ENCODE assay signal across 28 cellular contexts in the genomic region with DNA sequence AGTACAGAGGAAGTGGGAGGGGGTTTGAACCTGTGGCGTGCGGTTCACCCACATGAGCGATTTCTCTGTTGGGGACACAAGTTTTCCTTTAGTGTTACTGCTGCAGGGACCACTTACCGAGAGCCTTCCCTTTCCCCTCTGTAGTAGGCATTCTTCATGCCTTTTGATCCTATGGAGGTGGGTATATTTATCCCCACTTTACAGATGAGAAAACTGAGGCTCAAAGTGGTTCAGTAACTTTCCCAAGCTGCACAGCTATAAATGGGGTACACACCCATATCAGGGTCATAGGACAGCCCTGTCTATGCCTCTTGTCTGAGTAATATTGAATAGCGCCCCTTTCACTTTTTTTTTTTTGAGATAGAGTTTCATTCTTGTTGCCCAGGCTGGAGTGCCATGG. TPM values are rescaled to one million over a fixed set of nuclear protein-coding genes. Genes with fewer than 3 reads are reported as not detected.
"Had no signal": no experiment of that assay in that cellular context is flagged by ENCODE, and none has a peak within 500 bp of the region (broad histone marks: within the 10 kb centered on the region; RNA-seq: fewer than 3 reads in every experiment).

No MANE protein-coding gene starts in this region.

- H3K27ac ChIP-seq: neural progenitor cell, ovary, parathyroid adenoma, psoas muscle, right lobe of liver, sigmoid colon, stomach, thoracic aorta, thyroid gland, tibial nerve, upper lobe of right lung, uterus had no signal

- H2AFZ ChIP-seq: neural progenitor cell, parathyroid adenoma had no signal

- DNase-seq: naive thymus-derived CD8-positive, alpha-beta T cell; nephron progenitor cell; occipital lobe; ovary; psoas muscle; right cardiac atrium; sigmoid colon; small intestine; stimulated activated CD4-positive, alpha-beta T cell treated with anti-CD3 and anti-CD28 coated beads, Interleukin-15, amount 100 ng/mL, for 24 hours; stimulated activated CD4-positive, alpha-beta T cell treated with anti-CD3 and anti-CD28 coated beads, Interleukin-2, amount 100 ng/mL, for 24 hours; stimulated activated CD4-positive, alpha-beta T cell treated with anti-CD3 and anti-CD28 coated beads, Interleukin-2, amount 100 ng/mL, for 48 hours; stimulated activated CD4-positive, alpha-beta T cell treated with anti-CD3 and anti-CD28 coated beads, Interleukin-4, amount 100 ng/mL, for 24 hours; stimulated activated naive B cell treated with anti-CD40 and anti-IgM and Interleukin-4, amounts not matched to agents 10 μg/mL and 1 μg/mL and 100 μg/mL, for 72 hours; stimulated activated naive CD4-positive, alpha-beta T cell treated with Interleukin-2 at 50 U/mL for 16 hours; stomach; thyroid gland; trophoblast cell; upper lobe of right lung; uterus had no signal

- ATAC-seq: naive thymus-derived CD8-positive, alpha-beta T cell; natural killer cell treated with Interleukin-12 subunit alpha and Interleukin-12 subunit beta and Interleukin-15 and Interleukin-18, amount 100 ng/mL, for 72 hours; psoas muscle; right cardiac atrium; right lobe of liver; stimulated activated effector memory CD8-positive, alpha-beta T cell treated with anti-CD3 and anti-CD28 coated beads, Interleukin-12 subunit alpha, Interleukin-12 subunit beta, amount 100 ng/mL, for 72 hours; stimulated activated naive B cell treated with anti-CD40 and anti-IgM and Interleukin-4, amounts not matched to agents 10 μg/mL and 1 μg/mL and 100 μg/mL, for 72 hours; upper lobe of right lung had no signal

- H3K4me3 ChIP-seq: neural progenitor cell, ovary, psoas muscle, right lobe of liver, sigmoid colon, stomach, thoracic aorta, thyroid gland, tibial nerve, upper lobe of right lung, uterus had no signal

- H3K4me2 ChIP-seq: neural progenitor cell had no signal

- H3K4me1 ChIP-seq: neural progenitor cell, parathyroid adenoma had no signal

- FAIRE-seq: small intestine had no signal

- H3K27me3 ChIP-seq: ovary, thyroid gland, uterus had no signal

- H3K79me2 ChIP-seq: parathyroid adenoma had no signal

- H3K36me3 ChIP-seq: neural progenitor cell, ovary, right lobe of liver, sigmoid colon, stomach, thoracic aorta, thyroid gland, tibial nerve, upper lobe of right lung, uterus had no signal

- H3K9ac ChIP-seq: neural progenitor cell, parathyroid adenoma had no signal

- H3K9me3 ChIP-seq: ovary, psoas muscle, right lobe of liver, sigmoid colon, stomach, thoracic aorta, thyroid gland, tibial nerve, upper lobe of right lung, uterus had no signal

RNA-seq across cellular contexts. Expression of a gene that starts 3.3 kb away (rescaled TPM):
- total RNA-seq: naive thymus-derived CD8-positive, alpha-beta T cell; osteoblast; renal cortical epithelial cell; right lobe of liver had no signal
- polyA plus RNA-seq: naive thymus-derived CD8-positive, alpha-beta T cell had no signal
